In genomic region chr4:98491862-98492554, GRCh38 we compare ENCODE assay signal across 13 cellular contexts.
DNase-seq lines count a peak whose midpoint lies in the region; ATAC-seq, FAIRE-seq and TF ChIP-seq lines count a peak whose summit lies in the region.
"Had no signal": no experiment of that assay in that cellular context is flagged by ENCODE, and none has a peak within 500 bp of the region (broad histone marks: within the 10 kb centered on the region; RNA-seq: fewer than 3 reads in every experiment).

No MANE protein-coding gene starts in this region.

- no peak overlapping the region for H4K8ac ChIP-seq in H9 (replicated peaks; ENCODE audit: insufficient read length, low read depth, low read length)

- H3K9me2 ChIP-seq in hepatocyte (replicated peaks; ENCODE audit: insufficient read depth): no peaks in the 10 kb centered on the region

- H3K4me3 Mint-ChIP-seq in H9 (no peak overlapping the region; a peak in 1 of 5 replicates), astrocyte (ENCODE audit: unreplicated experiment) (peak overlapping the region; percentile 3)
- H3K4me3 Mint-ChIP-seq: activated CD4-positive, alpha-beta memory T cell treated with anti-CD3 and anti-CD28 coated beads, Interleukin-2, amount 10 ng/mL, durations not matched to agents 7 days and 5 days; CD4-positive, alpha-beta memory T cell had no signal

- H2BK15ac ChIP-seq in H9 (ENCODE audit: low read depth, low read length): no peak overlapping the region

- FAIRE-seq in astrocyte (lab: Jason Lieb, UNC) (peak; percentile 5), GM19239 (lab: Jason Lieb, UNC) (no peak)

- no peak overlapping the region for H3K9ac ChIP-seq in H9 (ENCODE audit: extremely low read depth, insufficient read length, low read length)
- H3K9ac ChIP-seq in astrocyte (ENCODE audit: low read length): peak overlapping the region; percentile 55

- H3K79me1 ChIP-seq in H9 (ENCODE audit: insufficient read depth, low read depth, low read length, poor library complexity, severe bottlenecking): no peaks in the 10 kb centered on the region

- H3T11ph ChIP-seq in H9 (ENCODE audit: low read length): no peak overlapping the region

- H3K56ac ChIP-seq in H9 (ENCODE audit: insufficient read length, low read depth, low read length): no peak overlapping the region

- H3K9me3 ChIP-seq in H9 (ENCODE audit: control insufficient read depth, low read depth, low read length) (no peaks in the 10 kb centered on the region), astrocyte (ENCODE audit: insufficient read depth, low read depth, low read length) (no peaks in the 10 kb centered on the region), hepatocyte (ENCODE audit: low read depth) (no peaks in the 10 kb centered on the region)
- H3K9me3 ChIP-seq: right lobe of liver had no signal

- H3K27ac Mint-ChIP-seq in H9: peak overlapping the region in 2 of 3 experiments; percentile 21 to 51; a peak in 3 of 7 replicates
- peak overlapping the region; percentile 95 for H3K27ac Mint-ChIP-seq in astrocyte (ENCODE audit: unreplicated experiment)
- H3K27ac Mint-ChIP-seq: activated CD4-positive, alpha-beta memory T cell treated with anti-CD3 and anti-CD28 coated beads, Interleukin-2, amount 10 ng/mL, durations not matched to agents 7 days and 5 days had no signal

- ATAC-seq in GM21360 (IDR thresholded peaks at IDR 0.05; ENCODE audit: unreplicated experiment): no peak
- ATAC-seq: right lobe of liver had no signal

- no peak for DNase-seq in H9
- peak; percentile 92 for DNase-seq in astrocyte (ENCODE audit: low read depth)
- DNase-seq in hepatocyte (ENCODE audit: low spot score): peak; percentile 42
- peak; percentile 73 for DNase-seq in skeletal muscle cell (ENCODE audit: low read depth)
- no peak for DNase-seq in GM19239 (ENCODE audit: insufficient read length, low spot score)
- no peak for DNase-seq in retina
- DNase-seq: activated CD4-positive, alpha-beta memory T cell treated with anti-CD3 and anti-CD28 coated beads, Interleukin-2, amount 10 ng/mL, durations not matched to agents 7 days and 5 days; CD4-positive, alpha-beta memory T cell; erythroblast; NCI-H1092 treated with DMSO at 0.1 percent for 48 hours; NCI-H446; right lobe of liver had no signal

- H2BK20ac ChIP-seq in H9 (ENCODE audit: low read depth, low read length, poor library complexity, severe bottlenecking): no peak overlapping the region

- H4K20me1 ChIP-seq in H9 (ENCODE audit: control insufficient read depth, insufficient read depth, insufficient read length) (no peaks in the 10 kb centered on the region), astrocyte (ENCODE audit: insufficient read depth, low read length) (no peaks in the 10 kb centered on the region), hepatocyte (ENCODE audit: insufficient read depth, poor library complexity, severe bottlenecking) (no peaks in the 10 kb centered on the region)

- H3K4me3 ChIP-seq in astrocyte (ENCODE audit: insufficient read depth, low read depth, low read length): no peak overlapping the region
- H3K4me3 ChIP-seq in hepatocyte: no peak overlapping the region
- no peak overlapping the region for H3K4me3 ChIP-seq in skeletal muscle cell (ENCODE audit: low read depth, low read length)
- H3K4me3 ChIP-seq: right lobe of liver had no signal

- no peak overlapping the region for H3K18ac ChIP-seq in H9 (ENCODE audit: insufficient read length, low read depth, low read length)

- H3K4me1 ChIP-seq in H9 (ENCODE audit: insufficient read depth, low read length) (peaks cover 5% of the 10 kb centered on the region; the same call in 1 of the 2 replicates), astrocyte (ENCODE audit: insufficient read depth, low read length) (peaks cover 27% of the 10 kb centered on the region), hepatocyte (ENCODE audit: insufficient read depth) (peaks cover 11% of the 10 kb centered on the region)
- H3K4me1 ChIP-seq: right lobe of liver had no signal

- H2BK120ac ChIP-seq in H9 (ENCODE audit: low read depth, low read length, poor library complexity, severe bottlenecking): no peak overlapping the region

- H2AK5ac ChIP-seq in H9 (ENCODE audit: insufficient read length, low read length): no peak overlapping the region

- H3K14ac ChIP-seq in H9 (ENCODE audit: insufficient read depth, low read length): 0 out of 2 replicates have a peak overlapping the region, but pooled peaks have one; percentile 24

- H4K5ac ChIP-seq in H9 (ENCODE audit: insufficient read length, low read depth, low read length): no peak overlapping the region

- no peaks in the 10 kb centered on the region for H3K23me2 ChIP-seq in H9 (ENCODE audit: insufficient read length, low read depth, low read length, poor library complexity, severe bottlenecking)

- H3K27ac ChIP-seq in H9 (ENCODE audit: insufficient read length, low read depth, low read length): no peak overlapping the region
- peak overlapping the region; percentile 79 for H3K27ac ChIP-seq in astrocyte (ENCODE audit: low read depth, low read length)
- H3K27ac ChIP-seq in hepatocyte: peak overlapping the region; percentile 63
- H3K27ac ChIP-seq: right lobe of liver had no signal

- H2BK5ac ChIP-seq in H9 (ENCODE audit: insufficient read length, low read length): no peak overlapping the region

- H3K27me3 ChIP-seq in H9 (ENCODE audit: insufficient read depth, low read length): no peaks in the 10 kb centered on the region
- no peaks in the 10 kb centered on the region for H3K27me3 ChIP-seq in astrocyte (ENCODE audit: insufficient read depth, low read length)
- no peaks in the 10 kb centered on the region for H3K27me3 ChIP-seq in hepatocyte
- H3K27me3 ChIP-seq: right lobe of liver had no signal

- WGBS in H9 (ENCODE audit: extremely low coverage, insufficient read length, low lambda C conversion rate): no CpG with 5 or more reads among the region's 6 CpGs
- 80% methylated on average over 6 of the region's 6 CpGs for WGBS in hepatocyte (ENCODE audit: low lambda C conversion rate, missing lambda C conversion rate)

- H3K9me3 Mint-ChIP-seq in H9 (no peaks in the 10 kb centered on the region), astrocyte (ENCODE audit: unreplicated experiment) (no peaks in the 10 kb centered on the region)
- H3K9me3 Mint-ChIP-seq: activated CD4-positive, alpha-beta memory T cell treated with anti-CD3 and anti-CD28 coated beads, Interleukin-2, amount 10 ng/mL, durations not matched to agents 7 days and 5 days; CD4-positive, alpha-beta memory T cell had no signal

- no peak overlapping the region for H3K4ac ChIP-seq in H9 (ENCODE audit: low read depth, low read length)

- H2BK12ac ChIP-seq in H9 (ENCODE audit: insufficient read length, low read depth, low read length): no peak overlapping the region

- TF ChIP-seq CTCF in H9 (conservative IDR thresholded peaks at IDR 0.05): no peak
- TF ChIP-seq CTCF in astrocyte (IDR thresholded peaks at IDR 0.05; ENCODE audit: insufficient read depth, low read depth, low read length): no peak
- TF ChIP-seq CTCF in hepatocyte (IDR thresholded peaks at IDR 0.05; ENCODE audit: poor library complexity): no peak

- peaks cover 18 to 26% of the 10 kb centered on the region in 2 experiments for H3K4me1 Mint-ChIP-seq in H9
- peaks cover 48% of the 10 kb centered on the region for H3K4me1 Mint-ChIP-seq in astrocyte (ENCODE audit: low read depth, unreplicated experiment)

- H3K36me3 Mint-ChIP-seq in H9 (ENCODE audit: insufficient read depth in 1 of 3, low read depth in 3 of 3) (no peaks in the 10 kb centered on the region), astrocyte (ENCODE audit: low read depth, unreplicated experiment) (peaks cover 10% of the 10 kb centered on the region)

- no peak overlapping the region for H2AFZ ChIP-seq in H9 (ENCODE audit: low read length)
- H2AFZ ChIP-seq in astrocyte (ENCODE audit: low read depth, low read length): no peak overlapping the region
- H2AFZ ChIP-seq in hepatocyte: no peak overlapping the region

- H3K27me3 Mint-ChIP-seq in H9 (ENCODE audit: low read depth) (no peaks in the 10 kb centered on the region), astrocyte (ENCODE audit: low read depth, unreplicated experiment) (no peaks in the 10 kb centered on the region)
- H3K27me3 Mint-ChIP-seq: activated CD4-positive, alpha-beta memory T cell treated with anti-CD3 and anti-CD28 coated beads, Interleukin-2, amount 10 ng/mL, durations not matched to agents 7 days and 5 days; CD4-positive, alpha-beta memory T cell had no signal

- H3K79me2 ChIP-seq in H9 (ENCODE audit: insufficient read depth, low read length): no peaks in the 10 kb centered on the region
- peaks cover 80% of the 10 kb centered on the region for H3K79me2 ChIP-seq in astrocyte (ENCODE audit: insufficient read depth, low read length)
- peaks cover 3% of the 10 kb centered on the region for H3K79me2 ChIP-seq in hepatocyte

- H3K36me3 ChIP-seq in astrocyte (ENCODE audit: insufficient read depth, low read length): no peaks in the 10 kb centered on the region
- H3K36me3 ChIP-seq in hepatocyte (replicated peaks; ENCODE audit: insufficient read depth, low read depth): no peaks in the 10 kb centered on the region
- H3K36me3 ChIP-seq: right lobe of liver had no signal

- H3K23ac ChIP-seq in H9 (ENCODE audit: insufficient read length, low read depth, low read length): no peak overlapping the region

- H4K91ac ChIP-seq in H9 (ENCODE audit: insufficient read length, low read depth, low read length): peak overlapping the region; percentile 85

- H3K4me2 ChIP-seq in H9 (ENCODE audit: insufficient read depth, insufficient read length, low read length): no peak overlapping the region
- H3K4me2 ChIP-seq in astrocyte (ENCODE audit: low read length): peak overlapping the region; percentile 27
- H3K4me2 ChIP-seq in hepatocyte: no peak overlapping the region

Comparison
In these comparisons a context has a peak if more than half of its experiments do, and no peak if none do; other contexts are left out.
1. DNase-seq: peak in astrocyte (single experiment), hepatocyte (single experiment) and skeletal muscle cell (single experiment); none in H9 (single experiment), GM19239 (single experiment) and retina (single experiment).